Comparison of ENCODE assay signal across 8 cellular contexts in genomic region chr1:31936278-31936965, GRCh38. TPM values are rescaled to one million over a fixed set of nuclear protein-coding genes. Genes with fewer than 3 reads are reported as not detected.
DNase-seq lines count a peak whose midpoint lies in the region; ATAC-seq, FAIRE-seq and TF ChIP-seq lines count a peak whose summit lies in the region.

No MANE protein-coding gene starts in this region.

- no peaks in the 10 kb centered on the region for H3K9me3 ChIP-seq in parathyroid adenoma (ENCODE audit: control insufficient read depth, low read length)

- TF ChIP-seq CTCF in parathyroid adenoma (IDR thresholded peaks at IDR 0.05) = no peak

- peak overlapping the region; percentile 66 for H3K4me2 ChIP-seq in parathyroid adenoma (ENCODE audit: low read length)

- no peak; the same call in 1 of the 2 replicates for TF ChIP-seq POLR2A in GM12891 (IDR thresholded peaks at IDR 0.05; ENCODE audit: low read depth, low read length)

- H3K9ac ChIP-seq in parathyroid adenoma = no peak overlapping the region

- H3K27ac ChIP-seq in epithelial cell of prostate (peak overlapping the region; percentile 93), parathyroid adenoma (peak overlapping the region; percentile 30)

- H3K4me1 ChIP-seq in parathyroid adenoma = peaks cover 6% of the 10 kb centered on the region

- DNase-seq in GM12891 (ENCODE audit: insufficient read length, low spot score) = no peak
- DNase-seq in RCC 7860 (ENCODE audit: low spot score) = no peak
- DNase-seq in epithelial cell of prostate (ENCODE audit: low read depth, low spot score) = no peak
- no peak for DNase-seq in NCI-H2029 treated with DMSO at 0.1 percent for 48 hours (lab: John Stamatoyannopoulos, UW)

- H2AFZ ChIP-seq in parathyroid adenoma = no peak overlapping the region

- peak overlapping the region; percentile 70 for H3K4me3 ChIP-seq in parathyroid adenoma (ENCODE audit: low read depth, low read length)

- H3K36me3 ChIP-seq in parathyroid adenoma (ENCODE audit: control insufficient read depth, insufficient read depth, low read length) = no peaks in the 10 kb centered on the region

- ATAC-seq in HG03521 (IDR thresholded peaks at IDR 0.05; ENCODE audit: unreplicated experiment) (no peak), GM18517 (IDR thresholded peaks at IDR 0.05; ENCODE audit: unreplicated experiment) (no peak), HG03469 (IDR thresholded peaks at IDR 0.05; ENCODE audit: unreplicated experiment) (no peak)

- FAIRE-seq in GM12891 (lab: Jason Lieb, UNC) (peak; percentile 76), RCC 7860 (lab: Jason Lieb, UNC) (peak; percentile 23)

- no peaks in the 10 kb centered on the region for H3K27me3 ChIP-seq in parathyroid adenoma (ENCODE audit: control insufficient read depth, insufficient read depth, low read length)

- peaks cover 17% of the 10 kb centered on the region for H3K79me2 ChIP-seq in parathyroid adenoma

TF ChIP-seq in GM12891, 5 proteins besides CTCF, POLR2A, EP300 and RAD21:
- TF ChIP-seq PAX5 (IDR thresholded peaks at IDR 0.05; ENCODE audit: insufficient read depth, low read length, severe bottlenecking) (no peak), SPI1 (IDR thresholded peaks at IDR 0.05; ENCODE audit: low read depth, low read length) (peak; percentile 81)

RNA-seq across cellular contexts. Expression of gene PTP4A2, which starts 1.7 kb away (rescaled TPM):
- polyA plus RNA-seq in GM12891 (2012; ENCODE audit: low read depth, missing spikeins) = 213 TPM
